20 cellular contexts compared by ENCODE assay signal in the genomic region with DNA sequence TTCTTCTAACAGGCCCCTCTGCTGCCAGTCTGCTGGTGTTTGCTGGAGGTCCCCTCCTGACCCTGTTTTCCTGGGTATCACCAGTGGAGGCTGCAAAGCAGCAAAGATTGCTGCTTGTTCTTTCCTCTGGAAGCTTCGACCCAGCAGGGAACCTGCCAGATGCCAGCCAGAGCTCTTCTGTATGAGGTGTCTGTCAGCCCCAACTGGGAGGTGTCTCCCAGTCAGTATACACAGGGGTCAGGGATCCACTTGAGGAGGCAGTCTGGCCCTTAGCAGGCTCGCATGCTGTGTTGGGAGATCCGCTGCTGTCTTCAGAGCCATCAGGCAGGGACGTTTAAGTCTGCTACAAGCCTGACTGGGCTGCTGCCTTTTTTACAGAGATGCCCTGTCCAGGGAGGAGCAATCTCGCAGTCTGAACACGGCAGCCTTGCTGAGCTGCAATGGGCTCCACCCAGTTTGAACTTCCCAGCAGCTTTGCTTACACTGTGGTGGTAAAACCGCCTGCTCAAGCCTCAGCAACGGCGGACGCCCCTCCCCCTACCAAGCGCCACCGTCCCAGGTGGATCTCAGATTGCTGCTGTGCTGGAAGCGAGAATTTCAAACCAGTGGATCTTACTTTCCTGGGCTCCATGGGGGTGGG. TPM values are rescaled to one million over a fixed set of nuclear protein-coding genes. Genes with fewer than 3 reads are reported as not detected.
DNase-seq lines count a peak whose midpoint lies in the region; FAIRE-seq and TF ChIP-seq lines count a peak whose summit lies in the region.
"Had no signal": no experiment of that assay in that cellular context is flagged by ENCODE, and none has a peak within 500 bp of the region (broad histone marks: within the 10 kb centered on the region; RNA-seq: fewer than 3 reads in every experiment).

No MANE protein-coding gene starts in this region.

- no peaks in the 10 kb centered on the region for H4K20me1 ChIP-seq in H9 (ENCODE audit: control insufficient read depth, insufficient read depth, insufficient read length)
- no peaks in the 10 kb centered on the region for H4K20me1 ChIP-seq in H1 (replicated peaks in 1 of 2; ENCODE audit: control insufficient read depth in 1 of 2, insufficient read depth in 2 of 2, low read length in 2 of 2)

- H4K5ac ChIP-seq in H9 (ENCODE audit: insufficient read length, low read depth, low read length) (no peak overlapping the region), H1 (ENCODE audit: insufficient read length, low read depth, low read length) (peak overlapping the region; percentile 54)

- 0 out of 3 replicates have a peak, but pooled peaks of 1 of the 2 experiments have one; percentile 34 for TF ChIP-seq POLR2A in H1 (IDR thresholded peaks at IDR 0.05; ENCODE audit: control extremely low read depth in 1 of 2, low read depth in 2 of 2, low read length in 2 of 2)

- H3K36me3 ChIP-seq in H1 (ENCODE audit: control insufficient read depth in 2 of 4, insufficient read depth in 4 of 4, low read length in 3 of 4): no peaks in the 10 kb centered on the region
- H3K36me3 ChIP-seq: gastrocnemius medialis, vagina had no signal

- H2BK15ac ChIP-seq in H9 (ENCODE audit: low read depth, low read length) (no peak overlapping the region), H1 (ENCODE audit: low read length) (no peak overlapping the region; the same call in 1 of the 2 replicates)

- H3K79me2 ChIP-seq in H9 (ENCODE audit: insufficient read depth, low read length) (no peaks in the 10 kb centered on the region), H1 (ENCODE audit: control insufficient read depth in 1 of 2, insufficient read depth in 2 of 2, low read length in 2 of 2) (no peaks in the 10 kb centered on the region)
- H3K79me2 ChIP-seq: parathyroid adenoma had no signal

- CTCF ChIA-PET in H1 (lab: Charles Lee; ENCODE audit: partially characterized antibody): interaction anchor here (0.8 to 1.1 kb wide), 7 partner anchors 10 to 327 kb away, joined by 3 read pairs; a partner anchor contains a TSS

- no peak overlapping the region for H3K4ac ChIP-seq in H9 (ENCODE audit: low read depth, low read length)
- H3K4ac ChIP-seq in H1 (replicated peaks; ENCODE audit: insufficient read length, low read depth, low read length): no peak overlapping the region

- no CpG with 5 or more reads among the region's 13 CpGs for WGBS in H9 (ENCODE audit: extremely low coverage, insufficient read length, low lambda C conversion rate)
- WGBS in H1 (ENCODE audit: extremely low coverage in 1 of 2, insufficient coverage in 1 of 2, insufficient read length in 1 of 2, insufficient replicate concordance in 2 of 2, low coverage in 1 of 2, low lambda C conversion rate in 2 of 2, missing lambda C conversion rate in 1 of 2), 2 experiments: 47% methylated on average over 13 of the region's 13 CpGs; no CpG with 5 or more reads in 1 of the 2 experiments

- H3K4me3 Mint-ChIP-seq in H9 (peak overlapping the region; percentile 31 to 45; a peak in 2 of 5 replicates), nephron progenitor cell (peak overlapping the region; percentile 40), HFFc6 (no peak overlapping the region)
- H3K4me3 Mint-ChIP-seq: activated naive CD4-positive, alpha-beta T cell treated with anti-CD3 and anti-CD28 coated beads for 36 hours; CD4-positive, alpha-beta memory T cell had no signal

- H3K4me1 Mint-ChIP-seq in H9: peaks cover 18 to 22% of the 10 kb centered on the region in 2 experiments
- H3K4me1 Mint-ChIP-seq in nephron progenitor cell: peaks cover 24% of the 10 kb centered on the region
- no peaks in the 10 kb centered on the region for H3K4me1 Mint-ChIP-seq in HFFc6 (ENCODE audit: low read depth)
- H3K4me1 Mint-ChIP-seq: CD4-positive, alpha-beta memory T cell had no signal

- no peak overlapping the region for H2BK120ac ChIP-seq in H9 (ENCODE audit: low read depth, low read length, poor library complexity, severe bottlenecking)
- H2BK120ac ChIP-seq in H1 (replicated peaks; ENCODE audit: low read depth, low read length): no peak overlapping the region

- TF ChIP-seq CTCF in H9 (conservative IDR thresholded peaks at IDR 0.05) (no peak), H1 (IDR thresholded peaks at IDR 0.05; ENCODE audit: control extremely low read depth in 1 of 3, insufficient read depth in 1 of 3, low read depth in 1 of 3, low read length in 3 of 3) (no peak), nephron progenitor cell (IDR thresholded peaks at IDR 0.05) (no peak), HFFc6 (IDR thresholded peaks at IDR 0.05) (no peak)

- H3K4me3 ChIP-seq in H1 (ENCODE audit: extremely low read depth in 1 of 4, insufficient read depth in 2 of 4, low read depth in 3 of 4, low read length in 4 of 4): peak overlapping the region in 3 of 4 experiments; percentile 0 to 6 (median 2); a peak in 1 of 8 replicates
- H3K4me3 ChIP-seq: coronary artery, gastrocnemius medialis, vagina had no signal

- H3K4me2 ChIP-seq in H9 (ENCODE audit: insufficient read depth, insufficient read length, low read length) (peak overlapping the region; percentile 28), H1 (ENCODE audit: insufficient read depth in 1 of 2, low read depth in 2 of 2, low read length in 2 of 2) (peak overlapping the region; percentile 41 to 61; a peak in 3 of 4 replicates)

- no peak overlapping the region for H3T11ph ChIP-seq in H9 (ENCODE audit: low read length)

- no peaks in the 10 kb centered on the region for H3K27me3 ChIP-seq in H9 (ENCODE audit: insufficient read depth, low read length)
- no peaks in the 10 kb centered on the region for H3K27me3 ChIP-seq in H1 (replicated peaks in 1 of 4; ENCODE audit: control insufficient read depth in 3 of 4, extremely low read depth in 1 of 4, insufficient read depth in 3 of 4, low read length in 3 of 4)
- H3K27me3 ChIP-seq: gastrocnemius medialis, vagina had no signal

- H3K23ac ChIP-seq in H9 (ENCODE audit: insufficient read length, low read depth, low read length) (no peak overlapping the region), H1 (ENCODE audit: insufficient read length) (no peak overlapping the region)

- H3K23me2 ChIP-seq in H9 (ENCODE audit: insufficient read length, low read depth, low read length, poor library complexity, severe bottlenecking): peaks cover 4% of the 10 kb centered on the region
- no peaks in the 10 kb centered on the region for H3K23me2 ChIP-seq in H1 (ENCODE audit: low read depth, low read length)

- H3K9ac ChIP-seq in H9 (ENCODE audit: extremely low read depth, insufficient read length, low read length) (no peak overlapping the region), H1 (replicated peaks in 1 of 4; ENCODE audit: extremely low read depth in 1 of 4, low read depth in 3 of 4, low read length in 3 of 4) (no peak overlapping the region)
- H3K9ac ChIP-seq: parathyroid adenoma had no signal

- H2BK5ac ChIP-seq in H9 (ENCODE audit: insufficient read length, low read length) (no peak overlapping the region), H1 (ENCODE audit: low read depth, low read length) (peak overlapping the region; percentile 18; the same call in 1 of the 2 replicates)

- H2BK12ac ChIP-seq in H9 (ENCODE audit: insufficient read length, low read depth, low read length) (no peak overlapping the region), H1 (ENCODE audit: low read depth, low read length) (0 out of 2 replicates have a peak overlapping the region, but pooled peaks have one; percentile 87)

- H2AK5ac ChIP-seq in H9 (ENCODE audit: insufficient read length, low read length) (no peak overlapping the region), H1 (ENCODE audit: low read depth, low read length) (no peak overlapping the region)

- no peak overlapping the region for H4K91ac ChIP-seq in H9 (ENCODE audit: insufficient read length, low read depth, low read length)
- H4K91ac ChIP-seq in H1 (replicated peaks; ENCODE audit: insufficient read length, low read length): no peak overlapping the region

- FAIRE-seq in H1 (lab: Jason Lieb, UNC): no peak
- no peak for FAIRE-seq in HTR-8/SVneo (lab: Jason Lieb, UNC)

- peak overlapping the region in 1 of 3 experiments; percentile 18; a peak in 1 of 7 replicates for H3K27ac Mint-ChIP-seq in H9
- H3K27ac Mint-ChIP-seq in nephron progenitor cell: peak overlapping the region; percentile 92
- H3K27ac Mint-ChIP-seq in HFFc6: no peak overlapping the region
- H3K27ac Mint-ChIP-seq: activated naive CD4-positive, alpha-beta T cell treated with anti-CD3 and anti-CD28 coated beads for 36 hours; CD4-positive, alpha-beta memory T cell had no signal

- POLR2A ChIA-PET in H1 (lab: Charles Lee; ENCODE audit: partially characterized antibody): interaction anchor here (0.6 to 1.8 kb wide), 8 partner anchors 8 to 95 kb away, joined by 3 to 8 read pairs (median 4); a partner anchor contains a TSS

- H3K56ac ChIP-seq in H9 (ENCODE audit: insufficient read length, low read depth, low read length) (no peak overlapping the region), H1 (replicated peaks; ENCODE audit: insufficient read length, low read depth, low read length) (no peak overlapping the region)

- no peak overlapping the region for H2AFZ ChIP-seq in H9 (ENCODE audit: low read length)
- peak overlapping the region; percentile 99 for H2AFZ ChIP-seq in H1 (ENCODE audit: low read length)
- H2AFZ ChIP-seq: parathyroid adenoma had no signal

- H3K36me3 Mint-ChIP-seq in H9 (ENCODE audit: insufficient read depth in 1 of 3, low read depth in 3 of 3) (no peaks in the 10 kb centered on the region), nephron progenitor cell (ENCODE audit: low read depth) (peaks cover 7% of the 10 kb centered on the region), HFFc6 (ENCODE audit: low read depth) (0 out of 2 replicates have a peak, but pooled peaks cover 16% of the 10 kb centered on the region)

- H4K8ac ChIP-seq in H9 (replicated peaks; ENCODE audit: insufficient read length, low read depth, low read length): no peak overlapping the region
- peak overlapping the region; percentile 62 for H4K8ac ChIP-seq in H1 (ENCODE audit: extremely low read depth, insufficient read depth, low read length)

- H3K9me3 Mint-ChIP-seq in H9 (peaks cover 14% of the 10 kb centered on the region in 2 experiments; a peak in 3 of 5 replicates), nephron progenitor cell (peaks cover 27% of the 10 kb centered on the region), HFFc6 (peaks cover 8% of the 10 kb centered on the region; the same call in 1 of the 2 replicates)
- H3K9me3 Mint-ChIP-seq: activated naive CD4-positive, alpha-beta T cell treated with anti-CD3 and anti-CD28 coated beads for 36 hours had no signal

- no peak for TF ChIP-seq RAD21 in H1 (IDR thresholded peaks at IDR 0.05 in 1 of 2, conservative IDR thresholded peaks at IDR 0.05 in 1 of 2; ENCODE audit: low read depth in 2 of 2, low read length in 2 of 2)

- H3K27me3 Mint-ChIP-seq in H9 (ENCODE audit: low read depth) (peaks cover 11% of the 10 kb centered on the region; the same call in 1 of the 2 replicates), nephron progenitor cell (ENCODE audit: low read depth, poor library complexity) (peaks cover 31% of the 10 kb centered on the region), HFFc6 (ENCODE audit: insufficient read depth) (peaks cover 11% of the 10 kb centered on the region)

- peak overlapping the region; percentile 51 for H3K18ac ChIP-seq in H9 (ENCODE audit: insufficient read length, low read depth, low read length)
- H3K18ac ChIP-seq in H1 (ENCODE audit: extremely low read depth, low read length): peak overlapping the region; percentile 60; the same call in 1 of the 2 replicates

- H2BK20ac ChIP-seq in H9 (ENCODE audit: low read depth, low read length, poor library complexity, severe bottlenecking) (no peak overlapping the region), H1 (ENCODE audit: low read length) (no peak overlapping the region)

- peak overlapping the region; percentile 83 for H3K14ac ChIP-seq in H9 (ENCODE audit: insufficient read depth, low read length)
- H3K14ac ChIP-seq in H1 (ENCODE audit: insufficient read length): no peak overlapping the region

- H3K27ac ChIP-seq in H9 (ENCODE audit: insufficient read length, low read depth, low read length) (no peak overlapping the region), H1 (ENCODE audit: low read depth, low read length) (no peak overlapping the region)
- H3K27ac ChIP-seq: coronary artery, gastrocnemius medialis, parathyroid adenoma, vagina had no signal

- no peaks in the 10 kb centered on the region; the same call in 1 of the 2 replicates for H3K4me1 ChIP-seq in H9 (ENCODE audit: insufficient read depth, low read length)
- H3K4me1 ChIP-seq in H1 (replicated peaks in 1 of 4; ENCODE audit: control insufficient read depth in 3 of 4, insufficient read depth in 4 of 4, low read length in 3 of 4): peaks cover 2 to 10% (median 3%) of the 10 kb centered on the region in 4 experiments
- H3K4me1 ChIP-seq: gastrocnemius medialis, parathyroid adenoma, vagina had no signal

- H3K9me3 ChIP-seq in H9 (ENCODE audit: control insufficient read depth, low read depth, low read length): no peaks in the 10 kb centered on the region
- no peaks in the 10 kb centered on the region for H3K9me3 ChIP-seq in H1 (ENCODE audit: insufficient read depth in 2 of 2, low read depth in 1 of 2, low read length in 1 of 2)
- H3K9me3 ChIP-seq: gastrocnemius medialis, vagina had no signal

- DNase-seq in H9: peak; percentile 78
- peak; percentile 22 for DNase-seq in NCI-H2171 treated with DMSO at 0.1 percent for 48 hours (lab: John Stamatoyannopoulos, UW)
- peak in 1 of 2 experiments; percentile 67 for DNase-seq in H1 (ENCODE audit: low read depth in 1 of 2, low spot score in 2 of 2)
- peak; percentile 55 for DNase-seq in nephron progenitor cell
- no peak for DNase-seq in foreskin melanocyte
- no peak for DNase-seq in activated CD4-positive, alpha-beta T cell treated with anti-CD3 and anti-CD28 coated beads for 1 hour
- DNase-seq in HFFc6: no peak
- DNase-seq in HTR-8/SVneo (ENCODE audit: insufficient read length, low spot score): no peak
- DNase-seq: activated CD4-positive, alpha-beta T cell treated with anti-CD3 and anti-CD28 coated beads, Interleukin-2, amount 50 U/mL, for 4 hours; activated naive CD4-positive, alpha-beta T cell treated with anti-CD3 and anti-CD28 coated beads for 36 hours; activated T-cell treated with anti-CD3 and anti-CD28 coated beads, Interleukin-2, amount 50 U/mL, for 1 hour; CD4-positive, alpha-beta memory T cell; DMS53; gastrocnemius medialis; NCI-H2081 treated with DMSO at 0.1 percent for 48 hours; stimulated activated CD4-positive, alpha-beta T cell treated with anti-CD3 and anti-CD28 coated beads, Interleukin-4, amount 100 ng/mL, for 24 hours; SW 1271 had no signal

- H3K79me1 ChIP-seq in H9 (ENCODE audit: insufficient read depth, low read depth, low read length, poor library complexity, severe bottlenecking): no peaks in the 10 kb centered on the region
- H3K79me1 ChIP-seq in H1 (ENCODE audit: low read depth, low read length): no peaks in the 10 kb centered on the region

- TF ChIP-seq EP300 in H1 (IDR thresholded peaks at IDR 0.05; ENCODE audit: borderline replicate concordance in 1 of 2, low read depth in 2 of 2, low read length in 2 of 2): no peak

RNA-seq across cellular contexts. Expression of a gene that starts 29.9 kb away (rescaled TPM):
- total RNA-seq in H9 (2021): 30.6 and 32.3 TPM in 2 replicates
- total RNA-seq in H1 (2021; fragmentation: NEBNext Ultra II Directional; extraction: Animal tissue kit (Norgen Biotek cat#: 25700)): 27.2 and 30.2 TPM in 2 replicates
- 71.5 and 95.9 TPM in 2 replicates for polyA plus RNA-seq in H1 (2011; rRNA removed)
- 45.7 TPM for polyA plus RNA-seq in H1 (2011; cell fraction: cytosol; rRNA removed)
- polyA plus RNA-seq in H1 (2011; cell fraction: nucleus; rRNA removed): 36.3 TPM
- polyA plus RNA-seq in H1 (2012, experiment 1 of 2): 18.7 to 60.6 TPM (median 56.3 TPM) in 4 replicates
- polyA plus RNA-seq in H1 (2012, experiment 2 of 2): 84.1 TPM
- 24.1 TPM for polyA plus RNA-seq in H1 (2013, experiment 1 of 2)
- polyA plus RNA-seq in H1 (2013, experiment 2 of 2): 21.6 TPM
- 4.1 and 5.2 TPM in 2 replicates for polyA minus RNA-seq in H1 (2011; rRNA and poly(A)+ RNA removed)
- polyA minus RNA-seq in H1 (2011; cell fraction: cytosol; rRNA and poly(A)+ RNA removed): 11.2 TPM
- polyA minus RNA-seq in H1 (2011; cell fraction: nucleus; rRNA and poly(A)+ RNA removed): 16.5 TPM
- 10 to 100 TPM; 26.9 to 43.2 (median 32.6) TPM for total RNA-seq in HFFc6 (2021; fragmentation: NEBNext Ultra II Directional; extraction: Animal tissue kit (Norgen Biotek cat#: 25700))

RNA-seq across cellular contexts. Expression of a gene that starts 31.4 kb away (rescaled TPM):
- total RNA-seq in H9 (2021): 120 and 123 TPM in 2 replicates
- total RNA-seq in H1 (2021; fragmentation: NEBNext Ultra II Directional; extraction: Animal tissue kit (Norgen Biotek cat#: 25700)): 105 and 106 TPM in 2 replicates
- polyA plus RNA-seq in H1 (2011; rRNA removed): 32.6 and 42.6 TPM in 2 replicates
- polyA plus RNA-seq in H1 (2011; cell fraction: cytosol; rRNA removed): 40.1 TPM
- 33.4 TPM for polyA plus RNA-seq in H1 (2011; cell fraction: nucleus; rRNA removed)
- polyA plus RNA-seq in H1 (2012, experiment 1 of 2): 57.6 to 70.4 TPM (median 63.4 TPM) in 4 replicates
- 13.6 TPM for polyA plus RNA-seq in H1 (2012, experiment 2 of 2)
- polyA plus RNA-seq in H1 (2013, experiment 1 of 2): 106 TPM
- 112 TPM for polyA plus RNA-seq in H1 (2013, experiment 2 of 2)
- 76.1 and 92.2 TPM in 2 replicates for polyA minus RNA-seq in H1 (2011; rRNA and poly(A)+ RNA removed)
- polyA minus RNA-seq in H1 (2011; cell fraction: cytosol; rRNA and poly(A)+ RNA removed): 36.8 TPM
- 69.1 TPM for polyA minus RNA-seq in H1 (2011; cell fraction: nucleus; rRNA and poly(A)+ RNA removed)
- 100 to 1,000 TPM; 147 to 225 (median 195) TPM for total RNA-seq in HFFc6 (2021; fragmentation: NEBNext Ultra II Directional; extraction: Animal tissue kit (Norgen Biotek cat#: 25700))

Comparison
In these comparisons a context has a peak if more than half of its experiments do, and no peak if none do; other contexts are left out.
1. DNase-seq: peak in H9 (single experiment), NCI-H2171 treated with DMSO at 0.1 percent for 48 hours (single experiment) and nephron progenitor cell (single experiment); none in foreskin melanocyte (single experiment), activated CD4-positive, alpha-beta T cell treated with anti-CD3 and anti-CD28 coated beads for 1 hour (single experiment), HFFc6 (single experiment) and HTR-8/SVneo (single experiment).